31 cellular contexts compared by ENCODE assay signal in genomic region chr7:7188742-7189141, GRCh38.
"Had no signal": no experiment of that assay in that cellular context is flagged by ENCODE, and none has a peak within 500 bp of the region (broad histone marks: within the 10 kb centered on the region; RNA-seq: fewer than 3 reads in every experiment).

No MANE protein-coding gene starts in this region.

- H3K4me3 Mint-ChIP-seq: activated B cell treated with CpG ODN at 0.5 μM for 24 hours; activated CD4-positive, alpha-beta memory T cell treated with anti-CD3 and anti-CD28 coated beads for 36 hours; activated naive CD4-positive, alpha-beta T cell treated with anti-CD3 and anti-CD28 coated beads, Interleukin-2, amount 10 ng/mL, durations not matched to agents 7 days and 5 days; activated T-cell treated with anti-CD3 and anti-CD28 coated beads, Interleukin-2, amount 50 U/mL, for 4 hours; activated T-helper 1 cell treated with anti-CD3 and anti-CD28 coated beads, Interleukin-12 subunit alpha, Interleukin-12 subunit beta, Interleukin-2, Interleukin-4 antibody, amounts not matched to agents 30 ng/mL and 10 ng/mL and 1 ng/mL, durations not matched to agents 14 hours and 24 hours and 36 hours had no signal

- H3K4me1 ChIP-seq: breast epithelium had no signal

- H3K27me3 Mint-ChIP-seq: activated B cell treated with CpG ODN at 0.5 μM for 24 hours; activated CD4-positive, alpha-beta memory T cell treated with anti-CD3 and anti-CD28 coated beads for 36 hours; activated naive CD4-positive, alpha-beta T cell treated with anti-CD3 and anti-CD28 coated beads, Interleukin-2, amount 10 ng/mL, durations not matched to agents 7 days and 5 days had no signal

- H3K27ac Mint-ChIP-seq: activated B cell treated with CpG ODN at 0.5 μM for 24 hours; activated CD4-positive, alpha-beta memory T cell treated with anti-CD3 and anti-CD28 coated beads for 36 hours; activated naive CD4-positive, alpha-beta T cell treated with anti-CD3 and anti-CD28 coated beads, Interleukin-2, amount 10 ng/mL, durations not matched to agents 7 days and 5 days; activated T-helper 1 cell treated with anti-CD3 and anti-CD28 coated beads, Interleukin-12 subunit alpha, Interleukin-12 subunit beta, Interleukin-2, Interleukin-4 antibody, amounts not matched to agents 30 ng/mL and 10 ng/mL and 1 ng/mL, durations not matched to agents 14 hours and 24 hours and 36 hours had no signal

- ATAC-seq: body of pancreas, Panc1 had no signal

- H3K27ac ChIP-seq: adrenal gland, body of pancreas, breast epithelium, SJCRH30, SK-N-MC, VCaP had no signal

- DNase-seq: activated B cell treated with CpG ODN at 0.5 μM for 24 hours; activated CD4-positive, alpha-beta memory T cell treated with anti-CD3 and anti-CD28 coated beads for 36 hours; activated CD4-positive, alpha-beta T cell treated with anti-CD3 and anti-CD28 coated beads for 4 hours; activated CD4-positive, alpha-beta T cell treated with anti-CD3 and anti-CD28 coated beads, Interleukin-2, amount 50 U/mL, for 1 hour; activated CD4-positive, CD25-positive, alpha-beta regulatory T cell treated with anti-CD3 and anti-CD28 coated beads, Interleukin-2, amount 50 U/mL, for 72 hours; activated CD8-positive, alpha-beta memory T cell treated with anti-CD3 and anti-CD28 coated beads, Interleukin-2, amount 50 U/mL, for 4 hours; activated gamma-delta T cell treated with Interleukin-2 at 50 U/mL for 16 hours; activated naive CD4-positive, alpha-beta T cell treated with anti-CD3 and anti-CD28 coated beads, Interleukin-2, amount 10 ng/mL, durations not matched to agents 7 days and 5 days; activated T-cell treated with anti-CD3 and anti-CD28 coated beads for 4 hours; activated T-cell treated with anti-CD3 and anti-CD28 coated beads, Interleukin-2, amount 50 U/mL, for 4 hours; adrenal gland; body of pancreas; Karpas-422; MG63; NCI-H1048; NCI-H1436; NCI-H1694; NCI-H1930; NCI-H2081 treated with DMSO at 0.1 percent for 48 hours; NCI-H524 treated with DMSO at 0.1 percent for 48 hours; SHP77; SJCRH30; SW 1271; T-helper 1 cell; T-helper 2 cell; T-helper 9 cell had no signal

- H3K27me3 ChIP-seq: adrenal gland, body of pancreas, breast epithelium, MG63, SJCRH30 had no signal

- H3K4me3 ChIP-seq: adrenal gland, body of pancreas, breast epithelium, MG63, SJCRH30, SK-N-MC had no signal

- H3K36me3 ChIP-seq: adrenal gland, breast epithelium, SJCRH30 had no signal

- H3K9me3 ChIP-seq: adrenal gland, breast epithelium, SJCRH30 had no signal
